In the genomic region with DNA sequence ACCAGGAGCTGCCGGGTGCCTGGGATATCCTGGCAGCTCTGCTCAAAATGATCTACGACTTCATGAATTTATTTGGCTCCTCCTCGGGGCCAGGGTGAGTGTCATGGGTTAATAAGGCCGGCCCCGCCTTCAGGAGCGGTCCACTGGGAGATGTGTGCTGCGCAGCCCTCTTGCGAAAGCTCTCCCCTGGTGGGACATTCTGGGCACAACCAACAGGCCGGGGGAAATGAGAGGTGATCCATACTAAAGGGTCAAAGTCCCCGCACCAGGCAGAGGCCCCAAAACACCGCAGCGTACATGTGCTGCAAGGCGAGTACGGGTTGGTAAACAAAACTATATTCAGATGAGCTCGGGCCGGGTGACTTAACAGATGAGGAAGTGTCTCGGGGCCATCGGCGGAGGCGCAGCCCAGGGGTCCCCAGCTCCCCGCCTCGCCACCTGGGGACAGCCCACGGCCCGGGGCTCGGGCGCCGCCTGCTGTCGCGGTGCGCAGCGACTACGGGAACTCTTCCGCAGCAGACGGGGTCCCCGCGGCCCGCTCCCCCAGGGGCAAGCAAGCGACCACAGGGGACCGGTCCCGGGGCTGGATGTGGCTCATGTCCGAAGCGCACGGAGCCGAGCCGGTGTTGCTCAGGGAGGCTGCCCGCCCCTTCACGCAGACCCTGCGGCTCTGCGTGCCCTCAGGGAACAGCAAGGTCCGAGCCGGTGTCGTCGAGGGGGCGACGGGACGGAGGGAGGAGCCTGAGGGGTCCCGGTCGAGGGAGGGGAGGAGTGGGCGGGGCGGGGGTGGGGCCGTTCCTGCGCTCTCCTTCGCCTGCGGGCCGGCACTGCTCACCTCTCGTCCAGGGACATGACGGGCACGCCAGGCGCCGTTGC, we compare ENCODE assay signal across 8 cellular contexts.
DNase-seq lines count a peak whose midpoint lies in the region; ATAC-seq and TF ChIP-seq lines count a peak whose summit lies in the region.

A gene with protein sequence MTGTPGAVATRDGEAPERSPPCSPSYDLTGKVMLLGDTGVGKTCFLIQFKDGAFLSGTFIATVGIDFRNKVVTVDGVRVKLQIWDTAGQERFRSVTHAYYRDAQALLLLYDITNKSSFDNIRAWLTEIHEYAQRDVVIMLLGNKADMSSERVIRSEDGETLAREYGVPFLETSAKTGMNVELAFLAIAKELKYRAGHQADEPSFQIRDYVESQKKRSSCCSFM (plus strand): TSS at position 834 of the 876 bp plus-strand sequence. CDS start 17 bp downstream, at position 851.

- H3K9ac ChIP-seq in OCI-LY3 (ENCODE audit: low read length), result no peak within 1 kb of the TSS

- 0 out of 2 replicates have a peak within 1 kb of the TSS, but pooled peaks have one; percentile 16 for H3K4me3 ChIP-seq in OCI-LY3 (ENCODE audit: low read length)

- peaks cover 15% of the 10 kb centered on the region for H3K27me3 ChIP-seq in OCI-LY3 (ENCODE audit: low read depth, low read length)

- no peaks in the 10 kb centered on the region for H3K4me1 ChIP-seq in OCI-LY3 (ENCODE audit: low read length)

- DNase-seq in AML-193 (lab: John Stamatoyannopoulos, UW) (peak; percentile 97), GM20000 (ENCODE audit: low spot score) (peak; percentile 76), islet precursor cell (peak; percentile 82), RWPE1 (ENCODE audit: low spot score) (no peak)
- DNase-seq in activated naive CD8-positive, alpha-beta T cell treated with anti-CD3 and anti-CD28 coated beads, Interleukin-2, amount 50 U/mL, for 24 hours, result peak; percentile 61
- DNase-seq in stimulated activated naive CD4-positive, alpha-beta T cell treated with Interleukin-2 at 50 U/mL for 16 hours (lab: John Stamatoyannopoulos, UW), result peak; percentile 37

- H3K36me3 ChIP-seq in OCI-LY3 (replicated peaks; ENCODE audit: low read depth, low read length), result no peaks in the 10 kb centered on the region

- no peaks in the 10 kb centered on the region for H3K9me3 Mint-ChIP-seq in activated naive CD8-positive, alpha-beta T cell treated with anti-CD3 and anti-CD28 coated beads, Interleukin-2, amount 50 U/mL, for 24 hours

- no peaks in the 10 kb centered on the region for H3K9me3 ChIP-seq in OCI-LY3 (ENCODE audit: insufficient read depth, low read length)

- peak within 1 kb of the TSS; percentile 59 for H3K27ac Mint-ChIP-seq in activated naive CD8-positive, alpha-beta T cell treated with anti-CD3 and anti-CD28 coated beads, Interleukin-2, amount 50 U/mL, for 24 hours

- peaks cover 46% of the 10 kb centered on the region for H3K4me1 Mint-ChIP-seq in activated naive CD8-positive, alpha-beta T cell treated with anti-CD3 and anti-CD28 coated beads, Interleukin-2, amount 50 U/mL, for 24 hours

- CTCF ChIA-PET in RWPE1 (lab: Yijun Ruan, JAX), result interaction anchor here (0.6 to 2.3 kb wide), 9 partner anchors 8 to 89 kb away, joined by 3 to 15 read pairs (median 3); no protein-coding TSS in a partner anchor

- H4K20me1 ChIP-seq in OCI-LY3 (ENCODE audit: insufficient read depth, low read length), result no peaks in the 10 kb centered on the region

- POLR2A ChIA-PET in RWPE1 (lab: Yijun Ruan, JAX; ENCODE audit: low non-redundant PET), result interaction anchor here (0.6 kb wide), 1 partner anchor 39 kb away, joined by 6 read pairs; a partner anchor contains a TSS

- TF ChIP-seq CTCF in GM20000 (IDR thresholded peaks at IDR 0.05; ENCODE audit: extremely low read depth, missing control alignments), result peak; percentile 67
- TF ChIP-seq CTCF in OCI-LY3 (IDR thresholded peaks at IDR 0.05; ENCODE audit: low read depth, low read length), result no peak
- TF ChIP-seq CTCF in RWPE1 (conservative IDR thresholded peaks at IDR 0.05; ENCODE audit: low read depth), result no peak; the same call in 1 of the 2 replicates

- H3K4me2 ChIP-seq in OCI-LY3 (ENCODE audit: low read length), result peak within 1 kb of the TSS; percentile 38

- H3K4me3 Mint-ChIP-seq in activated naive CD8-positive, alpha-beta T cell treated with anti-CD3 and anti-CD28 coated beads, Interleukin-2, amount 50 U/mL, for 24 hours, result peak within 1 kb of the TSS; percentile 78

- no peaks in the 10 kb centered on the region for H3K79me2 ChIP-seq in OCI-LY3 (ENCODE audit: low read length)

- peak; percentile 8 for ATAC-seq in activated naive CD8-positive, alpha-beta T cell treated with anti-CD3 and anti-CD28 coated beads, Interleukin-2, amount 50 U/mL, for 24 hours
- no peak for ATAC-seq in HG03469 (IDR thresholded peaks at IDR 0.05; ENCODE audit: unreplicated experiment)

- H2AFZ ChIP-seq in OCI-LY3 (ENCODE audit: low read depth, low read length), result 0 out of 2 replicates have a peak within 1 kb of the TSS, but pooled peaks have one; percentile 39

- H3K36me3 Mint-ChIP-seq in activated naive CD8-positive, alpha-beta T cell treated with anti-CD3 and anti-CD28 coated beads, Interleukin-2, amount 50 U/mL, for 24 hours (ENCODE audit: low read depth), result no peaks in the 10 kb centered on the region

- H3K27ac ChIP-seq in OCI-LY3 (ENCODE audit: low read length) (no peak within 1 kb of the TSS), RWPE1 (no peak within 1 kb of the TSS)

- peaks cover 9% of the 10 kb centered on the region for H3K27me3 Mint-ChIP-seq in activated naive CD8-positive, alpha-beta T cell treated with anti-CD3 and anti-CD28 coated beads, Interleukin-2, amount 50 U/mL, for 24 hours
